ENCODE assay signal across 16 cellular contexts in the genomic region with DNA sequence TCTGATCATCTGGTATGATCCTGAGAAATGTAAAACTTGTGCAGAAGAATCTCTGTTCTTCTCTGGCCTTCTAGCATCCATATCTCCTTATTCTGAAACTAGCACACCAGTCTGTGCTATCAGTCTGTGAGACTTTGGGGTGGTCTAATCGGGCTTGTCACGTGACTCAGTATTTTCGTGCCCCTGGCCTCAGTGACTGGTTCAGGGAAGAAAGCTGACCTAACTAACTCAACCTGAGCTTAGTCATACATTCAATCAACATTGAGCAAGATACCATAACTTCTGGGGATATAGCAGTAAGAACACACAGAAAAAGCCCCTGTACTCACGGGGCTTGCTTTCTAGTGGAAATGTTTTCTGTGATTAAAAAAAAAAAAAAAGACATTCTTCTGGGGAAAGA.
"Had no signal": no experiment of that assay in that cellular context is flagged by ENCODE, and none has a peak within 500 bp of the region (broad histone marks: within the 10 kb centered on the region; RNA-seq: fewer than 3 reads in every experiment).

No MANE protein-coding gene starts in this region.

- H3K4me1 Mint-ChIP-seq: activated CD4-positive, alpha-beta memory T cell treated with anti-CD3 and anti-CD28 coated beads, Interleukin-2, amount 10 ng/mL, durations not matched to agents 7 days and 5 days; activated naive CD8-positive, alpha-beta T cell treated with anti-CD3 and anti-CD28 coated beads, Interleukin-2, amount 10 ng/mL, durations not matched to agents 7 days and 5 days; natural killer cell; stimulated activated naive B cell treated with anti-CD40 and anti-IgM and Interleukin-4, amounts not matched to agents 10 μg/mL and 1 μg/mL and 100 μg/mL, for 72 hours had no signal

- H3K9me3 ChIP-seq: mucosa of descending colon, spleen had no signal

- H3K36me3 Mint-ChIP-seq: activated naive CD8-positive, alpha-beta T cell treated with anti-CD3 and anti-CD28 coated beads, Interleukin-2, amount 10 ng/mL, durations not matched to agents 7 days and 5 days; natural killer cell; stimulated activated naive B cell treated with anti-CD40 and anti-IgM and Interleukin-4, amounts not matched to agents 10 μg/mL and 1 μg/mL and 100 μg/mL, for 72 hours had no signal

- DNase-seq: activated CD4-positive, alpha-beta memory T cell treated with anti-CD3 and anti-CD28 coated beads, Interleukin-2, amount 10 ng/mL, durations not matched to agents 7 days and 5 days; activated CD8-positive, alpha-beta memory T cell treated with anti-CD3 and anti-CD28 coated beads, Interleukin-2, amount 50 U/mL, for 4 hours; activated naive CD8-positive, alpha-beta T cell treated with anti-CD3 and anti-CD28 coated beads, Interleukin-2, amount 10 ng/mL, durations not matched to agents 7 days and 5 days; dermis blood vessel endothelial cell; head of caudate nucleus; left colon; mucosa of descending colon; natural killer cell; right cardiac atrium; spleen; stimulated activated CD4-positive, alpha-beta T cell treated with anti-CD3 and anti-CD28 coated beads, Interleukin-1b, Interleukin-23, amount 100 ng/mL, for 48 hours; stimulated activated naive B cell treated with anti-CD40 and anti-IgM and Interleukin-4, amounts not matched to agents 10 μg/mL and 1 μg/mL and 100 μg/mL, for 72 hours; substantia nigra; T1000; trophoblast cell had no signal

- H3K27ac Mint-ChIP-seq: activated CD4-positive, alpha-beta memory T cell treated with anti-CD3 and anti-CD28 coated beads, Interleukin-2, amount 10 ng/mL, durations not matched to agents 7 days and 5 days; activated naive CD8-positive, alpha-beta T cell treated with anti-CD3 and anti-CD28 coated beads, Interleukin-2, amount 10 ng/mL, durations not matched to agents 7 days and 5 days; natural killer cell; stimulated activated naive B cell treated with anti-CD40 and anti-IgM and Interleukin-4, amounts not matched to agents 10 μg/mL and 1 μg/mL and 100 μg/mL, for 72 hours had no signal

- H3K9me3 Mint-ChIP-seq: stimulated activated naive B cell treated with anti-CD40 and anti-IgM and Interleukin-4, amounts not matched to agents 10 μg/mL and 1 μg/mL and 100 μg/mL, for 72 hours had no signal

- H3K4me1 ChIP-seq: spleen had no signal

- H3K4me3 ChIP-seq: mucosa of descending colon, spleen had no signal

- H3K4me3 Mint-ChIP-seq: activated CD4-positive, alpha-beta memory T cell treated with anti-CD3 and anti-CD28 coated beads, Interleukin-2, amount 10 ng/mL, durations not matched to agents 7 days and 5 days; activated naive CD8-positive, alpha-beta T cell treated with anti-CD3 and anti-CD28 coated beads, Interleukin-2, amount 10 ng/mL, durations not matched to agents 7 days and 5 days; natural killer cell; stimulated activated naive B cell treated with anti-CD40 and anti-IgM and Interleukin-4, amounts not matched to agents 10 μg/mL and 1 μg/mL and 100 μg/mL, for 72 hours had no signal

- H3K27ac ChIP-seq: spleen, VCaP had no signal

- H3K36me3 ChIP-seq: spleen had no signal

- H3K27me3 ChIP-seq: spleen had no signal

- H3K27me3 Mint-ChIP-seq: activated CD4-positive, alpha-beta memory T cell treated with anti-CD3 and anti-CD28 coated beads, Interleukin-2, amount 10 ng/mL, durations not matched to agents 7 days and 5 days; activated naive CD8-positive, alpha-beta T cell treated with anti-CD3 and anti-CD28 coated beads, Interleukin-2, amount 10 ng/mL, durations not matched to agents 7 days and 5 days; stimulated activated naive B cell treated with anti-CD40 and anti-IgM and Interleukin-4, amounts not matched to agents 10 μg/mL and 1 μg/mL and 100 μg/mL, for 72 hours had no signal
